ENCODE assay signal across 8 cellular contexts in genomic region chr17:38559025-38559879, GRCh38. TPM values are rescaled to one million over a fixed set of nuclear protein-coding genes. Genes with fewer than 3 reads are reported as not detected.
A peak's percentile ranks its signal among the peaks of the same experiment; 100 is the strongest.
DNase-seq lines count a peak whose midpoint lies in the region; ATAC-seq and TF ChIP-seq lines count a peak whose summit lies in the region.

No MANE protein-coding gene starts in this region.

- intact Hi-C loops in mucosa of descending colon (cut with DNase I, micrococcal nuclease) = loop anchor here (5.0 to 10.0 kb wide), 2 partner anchors 106 to 108 kb away; no protein-coding TSS in a partner anchor

- no peaks in the 10 kb centered on the region for H3K36me3 ChIP-seq in mucosa of descending colon (ENCODE audit: low read depth)

- peaks cover 28% of the 10 kb centered on the region for H3K4me1 ChIP-seq in mucosa of descending colon (ENCODE audit: low read depth)

- H3K4me3 Mint-ChIP-seq in activated CD8-positive, alpha-beta T cell treated with anti-CD3 and anti-CD28 coated beads, Interleukin-2, amount 10 ng/mL, durations not matched to agents 7 days and 5 days = peak overlapping the region; percentile 79

- H3K9me3 Mint-ChIP-seq in activated CD8-positive, alpha-beta T cell treated with anti-CD3 and anti-CD28 coated beads, Interleukin-2, amount 10 ng/mL, durations not matched to agents 7 days and 5 days (ENCODE audit: insufficient read depth) = no peaks in the 10 kb centered on the region

- H3K27ac Mint-ChIP-seq in activated CD8-positive, alpha-beta T cell treated with anti-CD3 and anti-CD28 coated beads, Interleukin-2, amount 10 ng/mL, durations not matched to agents 7 days and 5 days = no peak overlapping the region

- DNase-seq in NCI-H748 (lab: John Stamatoyannopoulos, UW; ENCODE audit: unreplicated experiment) = peak; percentile 98
- DNase-seq in activated CD8-positive, alpha-beta T cell treated with anti-CD3 and anti-CD28 coated beads, Interleukin-2, amount 10 ng/mL, durations not matched to agents 7 days and 5 days = peak; percentile 90
- peak; percentile 78 for DNase-seq in effector CD8-positive, alpha-beta T cell (lab: John Stamatoyannopoulos, UW)
- peak; percentile 93 to 95 (median 93) for DNase-seq in mucosa of descending colon
- peak; percentile 84 to 87 for DNase-seq in stimulated activated CD8-positive, alpha-beta memory T cell treated with anti-CD3 and anti-CD28 coated beads, Interleukin-4, amount 100 ng/mL, for 4 hours (ENCODE audit: low read depth in 2 of 2, low spot score in 1 of 2)
- no peak for DNase-seq in hippocampal formation (lab: John Stamatoyannopoulos, UW)

- peaks cover 55% of the 10 kb centered on the region for H3K27me3 Mint-ChIP-seq in activated CD8-positive, alpha-beta T cell treated with anti-CD3 and anti-CD28 coated beads, Interleukin-2, amount 10 ng/mL, durations not matched to agents 7 days and 5 days (ENCODE audit: low read depth)

- no peaks in the 10 kb centered on the region for H3K9me3 ChIP-seq in mucosa of descending colon

- H3K4me1 Mint-ChIP-seq in activated CD8-positive, alpha-beta T cell treated with anti-CD3 and anti-CD28 coated beads, Interleukin-2, amount 10 ng/mL, durations not matched to agents 7 days and 5 days (ENCODE audit: low read depth) = peaks cover 30% of the 10 kb centered on the region

- POLR2A ChIA-PET in activated CD8-positive, alpha-beta T cell treated with anti-CD3 and anti-CD28 coated beads, Interleukin-2, amount 10 ng/mL, durations not matched to agents 7 days and 5 days (lab: Charles Lee) = interaction anchor here (0.6 to 1.6 kb wide), 4 partner anchors 25 to 400 kb away, joined by 3 read pairs; no protein-coding TSS in a partner anchor

- CTCF ChIA-PET in activated CD8-positive, alpha-beta T cell treated with anti-CD3 and anti-CD28 coated beads, Interleukin-2, amount 10 ng/mL, durations not matched to agents 7 days and 5 days (lab: Charles Lee) = interaction anchor here (0.7 to 7.7 kb wide), 28 partner anchors 7 to 606 kb away, joined by 3 to 345 read pairs (median 7); partner anchors contain the start of genes CISD3, EPOP, PSMB3 and SRCIN1

- no peak overlapping the region for H3K4me3 ChIP-seq in mucosa of descending colon

- peak; percentile 19 for TF ChIP-seq CTCF in mucosa of descending colon (IDR thresholded peaks at IDR 0.05)

- no peaks in the 10 kb centered on the region for H3K36me3 Mint-ChIP-seq in activated CD8-positive, alpha-beta T cell treated with anti-CD3 and anti-CD28 coated beads, Interleukin-2, amount 10 ng/mL, durations not matched to agents 7 days and 5 days (ENCODE audit: low read depth)

- ATAC-seq in GM18909 (IDR thresholded peaks at IDR 0.05; ENCODE audit: poor library complexity, unreplicated experiment) (peak; percentile 67), HG03565 (IDR thresholded peaks at IDR 0.05; ENCODE audit: unreplicated experiment) (peak; percentile 65), mucosa of descending colon (peak; percentile 89)
- ATAC-seq in activated CD8-positive, alpha-beta T cell treated with anti-CD3 and anti-CD28 coated beads, Interleukin-2, amount 10 ng/mL, durations not matched to agents 7 days and 5 days = peak; percentile 71

RNA-seq across cellular contexts. Expression of gene SRCIN1, which starts 46.5 kb away (rescaled TPM):
- under 1 TPM in 1 of 2 experiments, not detected in 1; 0.34 TPM for total RNA-seq in activated CD8-positive, alpha-beta T cell treated with anti-CD3 and anti-CD28 coated beads, Interleukin-2, amount 10 ng/mL, durations not matched to agents 7 days and 5 days
- total RNA-seq in mucosa of descending colon = 1 to 10 TPM; 2.3 to 7.0 (median 2.5) TPM

Comparison
In these comparisons a context has a peak if more than half of its experiments do, and no peak if none do; other contexts are left out.
1. DNase-seq: peak in NCI-H748 (single experiment), activated CD8-positive, alpha-beta T cell treated with anti-CD3 and anti-CD28 coated beads, Interleukin-2, amount 10 ng/mL, durations not matched to agents 7 days and 5 days (single experiment), effector CD8-positive, alpha-beta T cell (single experiment), mucosa of descending colon (3 of 3) and stimulated activated CD8-positive, alpha-beta memory T cell treated with anti-CD3 and anti-CD28 coated beads, Interleukin-4, amount 100 ng/mL, for 4 hours (2 of 2); none in hippocampal formation (0 of 2).
2. Peak in every context shown above with its lines, with median percentiles within 50 percentile points of each other: ATAC-seq.